In genomic region chr22:46636221-46637002, GRCh38 we compare ENCODE assay signal across 1 cellular context.
TF ChIP-seq lines count a peak whose summit lies in the region.

No MANE protein-coding gene starts in this region.

TF ChIP-seq in GM23338, 12 proteins besides CTCF, POLR2A, EP300 and RAD21 (continued from another document):
- TF ChIP-seq, protein P1, sequence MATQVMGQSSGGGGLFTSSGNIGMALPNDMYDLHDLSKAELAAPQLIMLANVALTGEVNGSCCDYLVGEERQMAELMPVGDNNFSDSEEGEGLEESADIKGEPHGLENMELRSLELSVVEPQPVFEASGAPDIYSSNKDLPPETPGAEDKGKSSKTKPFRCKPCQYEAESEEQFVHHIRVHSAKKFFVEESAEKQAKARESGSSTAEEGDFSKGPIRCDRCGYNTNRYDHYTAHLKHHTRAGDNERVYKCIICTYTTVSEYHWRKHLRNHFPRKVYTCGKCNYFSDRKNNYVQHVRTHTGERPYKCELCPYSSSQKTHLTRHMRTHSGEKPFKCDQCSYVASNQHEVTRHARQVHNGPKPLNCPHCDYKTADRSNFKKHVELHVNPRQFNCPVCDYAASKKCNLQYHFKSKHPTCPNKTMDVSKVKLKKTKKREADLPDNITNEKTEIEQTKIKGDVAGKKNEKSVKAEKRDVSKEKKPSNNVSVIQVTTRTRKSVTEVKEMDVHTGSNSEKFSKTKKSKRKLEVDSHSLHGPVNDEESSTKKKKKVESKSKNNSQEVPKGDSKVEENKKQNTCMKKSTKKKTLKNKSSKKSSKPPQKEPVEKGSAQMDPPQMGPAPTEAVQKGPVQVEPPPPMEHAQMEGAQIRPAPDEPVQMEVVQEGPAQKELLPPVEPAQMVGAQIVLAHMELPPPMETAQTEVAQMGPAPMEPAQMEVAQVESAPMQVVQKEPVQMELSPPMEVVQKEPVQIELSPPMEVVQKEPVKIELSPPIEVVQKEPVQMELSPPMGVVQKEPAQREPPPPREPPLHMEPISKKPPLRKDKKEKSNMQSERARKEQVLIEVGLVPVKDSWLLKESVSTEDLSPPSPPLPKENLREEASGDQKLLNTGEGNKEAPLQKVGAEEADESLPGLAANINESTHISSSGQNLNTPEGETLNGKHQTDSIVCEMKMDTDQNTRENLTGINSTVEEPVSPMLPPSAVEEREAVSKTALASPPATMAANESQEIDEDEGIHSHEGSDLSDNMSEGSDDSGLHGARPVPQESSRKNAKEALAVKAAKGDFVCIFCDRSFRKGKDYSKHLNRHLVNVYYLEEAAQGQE (IDR thresholded peaks at IDR 0.05; ENCODE audit: unreplicated experiment): no peak
TF ChIP-seq in GM23338: peak in this region for 0.
